In genomic region chr12:105071981-105072380, GRCh38 we compare ENCODE assay signal across 32 cellular contexts.
"Had no signal": no experiment of that assay in that cellular context is flagged by ENCODE, and none has a peak within 500 bp of the region (broad histone marks: within the 10 kb centered on the region; RNA-seq: fewer than 3 reads in every experiment).

No MANE protein-coding gene starts in this region.

- H3K4me3 ChIP-seq: left ventricle myocardium inferior, lung, mucosa of descending colon, pancreas, prostate gland, skin epidermis, stomach, suprapubic skin, thoracic aorta, tibial artery, upper lobe of right lung had no signal

- H3K27me3 Mint-ChIP-seq: memory B cell; stimulated activated naive B cell treated with anti-CD40 and anti-IgM and Interleukin-4, amounts not matched to agents 10 μg/mL and 1 μg/mL and 100 μg/mL, for 72 hours had no signal

- H3K9me3 Mint-ChIP-seq: immature natural killer cell; memory B cell; naive thymus-derived CD4-positive, alpha-beta T cell; natural killer cell treated with Interleukin-12 subunit alpha and Interleukin-12 subunit beta and Interleukin-15 and Interleukin-18, amount 100 ng/mL, for 72 hours; neural crest cell; stimulated activated naive B cell treated with anti-CD40 and anti-IgM and Interleukin-4, amounts not matched to agents 10 μg/mL and 1 μg/mL and 100 μg/mL, for 72 hours had no signal

- H3K4me1 ChIP-seq: left ventricle myocardium inferior, prostate gland, stomach, suprapubic skin, upper lobe of right lung had no signal

- H3K27me3 ChIP-seq: pancreas, stomach, suprapubic skin, tibial artery, upper lobe of right lung had no signal

- H3K27ac ChIP-seq: left ventricle myocardium inferior, pancreas, prostate gland, skin epidermis, stomach, suprapubic skin, thoracic aorta, tibial artery, upper lobe of right lung had no signal

- FAIRE-seq: islet of Langerhans, pancreas, urothelium cell line had no signal

- H3K36me3 Mint-ChIP-seq: memory B cell; natural killer cell treated with Interleukin-12 subunit alpha and Interleukin-12 subunit beta and Interleukin-15 and Interleukin-18, amount 100 ng/mL, for 72 hours; stimulated activated naive B cell treated with anti-CD40 and anti-IgM and Interleukin-4, amounts not matched to agents 10 μg/mL and 1 μg/mL and 100 μg/mL, for 72 hours had no signal

- H3K27ac Mint-ChIP-seq: immature natural killer cell; memory B cell; naive thymus-derived CD4-positive, alpha-beta T cell; natural killer cell treated with Interleukin-12 subunit alpha and Interleukin-12 subunit beta and Interleukin-15 and Interleukin-18, amount 100 ng/mL, for 72 hours; stimulated activated naive B cell treated with anti-CD40 and anti-IgM and Interleukin-4, amounts not matched to agents 10 μg/mL and 1 μg/mL and 100 μg/mL, for 72 hours had no signal

- DNase-seq: hypothalamus; immature natural killer cell; left ventricle myocardium inferior; midbrain; mucosa of descending colon; naive thymus-derived CD4-positive, alpha-beta T cell; nucleus accumbens; pancreas; posterior cingulate gyrus; retina; right cardiac atrium; stimulated activated CD4-positive, alpha-beta T cell treated with anti-CD3 and anti-CD28 coated beads, Interleukin-12 subunit alpha, Interleukin-12 subunit beta, amount 100 ng/mL, for 4 hours; stimulated activated CD4-positive, alpha-beta T cell treated with anti-CD3 and anti-CD28 coated beads, Interleukin-15, amount 100 ng/mL, for 24 hours; stimulated activated CD4-positive, alpha-beta T cell treated with anti-CD3 and anti-CD28 coated beads, Interleukin-2, amount 100 ng/mL, for 24 hours; stimulated activated CD4-positive, alpha-beta T cell treated with anti-CD3 and anti-CD28 coated beads, Interleukin-4, amount 100 ng/mL, for 1 hour; stimulated activated naive B cell treated with anti-CD40 and anti-IgM and Interleukin-4, amounts not matched to agents 10 μg/mL and 1 μg/mL and 100 μg/mL, for 72 hours; stimulated activated naive CD8-positive, alpha-beta T cell treated with anti-CD3 and anti-CD28 coated beads, Interleukin-15, Interleukin-2, amounts not matched to agents 100 U/mL and 50 U/mL, for 24 hours; stomach; tibial artery; trophoblast cell; upper lobe of right lung had no signal

- H3K4me3 Mint-ChIP-seq: immature natural killer cell; memory B cell; naive thymus-derived CD4-positive, alpha-beta T cell; natural killer cell treated with Interleukin-12 subunit alpha and Interleukin-12 subunit beta and Interleukin-15 and Interleukin-18, amount 100 ng/mL, for 72 hours; neural crest cell; stimulated activated naive B cell treated with anti-CD40 and anti-IgM and Interleukin-4, amounts not matched to agents 10 μg/mL and 1 μg/mL and 100 μg/mL, for 72 hours had no signal

- H3K36me3 ChIP-seq: left ventricle myocardium inferior, prostate gland, suprapubic skin, thoracic aorta had no signal

- H3K4me1 Mint-ChIP-seq: immature natural killer cell; naive thymus-derived CD4-positive, alpha-beta T cell; neural crest cell had no signal

- ATAC-seq: mucosa of descending colon; naive thymus-derived CD4-positive, alpha-beta T cell; natural killer cell treated with Interleukin-12 subunit alpha and Interleukin-12 subunit beta and Interleukin-15 and Interleukin-18, amount 100 ng/mL, for 72 hours; pancreas; right cardiac atrium; sciatic nerve; stimulated activated naive B cell treated with anti-CD40 and anti-IgM and Interleukin-4, amounts not matched to agents 10 μg/mL and 1 μg/mL and 100 μg/mL, for 72 hours; stimulated activated naive CD8-positive, alpha-beta T cell treated with anti-CD3 and anti-CD28 coated beads, Interleukin-15, Interleukin-2, amounts not matched to agents 100 U/mL and 50 U/mL, for 24 hours; upper lobe of right lung had no signal

- H3K9me3 ChIP-seq: left ventricle myocardium inferior, mucosa of descending colon, pancreas, prostate gland, stomach, suprapubic skin, thoracic aorta, tibial artery, upper lobe of right lung had no signal
